8 cellular contexts compared by ENCODE assay signal in genomic region chr19:35249146-35249847, GRCh38. TPM values are rescaled to one million over a fixed set of nuclear protein-coding genes. Genes with fewer than 3 reads are reported as not detected.
DNase-seq lines count a peak whose midpoint lies in the region; ATAC-seq and TF ChIP-seq lines count a peak whose summit lies in the region.

No MANE protein-coding gene starts in this region.

- H2AFZ ChIP-seq in SU-DHL-6 (ENCODE audit: low read depth, low read length, severe bottlenecking) = peak overlapping the region; percentile 74
- H2AFZ ChIP-seq in hepatocyte = peak overlapping the region; percentile 9

- H3K27ac ChIP-seq in SU-DHL-6 (ENCODE audit: low read depth, low read length) (peak overlapping the region; percentile 79), hepatocyte (peak overlapping the region; percentile 100)

- peaks cover 42% of the 10 kb centered on the region for H3K27me3 Mint-ChIP-seq in activated CD4-positive, alpha-beta T cell treated with anti-CD3 and anti-CD28 coated beads, Interleukin-2, amount 10 ng/mL, durations not matched to agents 24 days and 14 days

- WGBS in hepatocyte (ENCODE audit: low lambda C conversion rate, missing lambda C conversion rate) = 3% methylated on average over 35 of the region's 39 CpGs

- no peak for DNase-seq in activated CD4-positive, alpha-beta T cell treated with anti-CD3 and anti-CD28 coated beads, Interleukin-2, amount 10 ng/mL, durations not matched to agents 24 days and 14 days
- no peak for DNase-seq in activated CD4-positive, alpha-beta T cell treated with anti-CD3 and anti-CD28 coated beads, Interleukin-2, amount 50 U/mL, for 48 hours
- peak; percentile 55 for DNase-seq in hepatocyte (ENCODE audit: low spot score)
- DNase-seq in stimulated activated effector memory CD8-positive, alpha-beta T cell treated with anti-CD3 and anti-CD28 coated beads, Interleukin-12 subunit alpha, Interleukin-12 subunit beta, amount 100 ng/mL, for 72 hours (ENCODE audit: low spot score in 2 of 2) = no peak
- no peak for DNase-seq in NOMO-1 treated with DMSO at 0.1 percent for 48 hours (lab: John Stamatoyannopoulos, UW; ENCODE audit: unreplicated experiment)
- no peak for DNase-seq in activated effector memory CD4-positive, alpha-beta T cell treated with Interleukin-2 at 50 U/mL for 16 hours
- no peak for DNase-seq in activated CD4-positive, alpha-beta T cell treated with anti-CD3 and anti-CD28 coated beads, Interleukin-2, amount 50 U/mL, for 1 hour

- peak overlapping the region; percentile 79 for H3K4me3 Mint-ChIP-seq in activated CD4-positive, alpha-beta T cell treated with anti-CD3 and anti-CD28 coated beads, Interleukin-2, amount 10 ng/mL, durations not matched to agents 24 days and 14 days
- H3K4me3 Mint-ChIP-seq in stimulated activated effector memory CD8-positive, alpha-beta T cell treated with anti-CD3 and anti-CD28 coated beads, Interleukin-12 subunit alpha, Interleukin-12 subunit beta, amount 100 ng/mL, for 72 hours = peak overlapping the region; percentile 88

- intact Hi-C loops in activated CD4-positive, alpha-beta T cell treated with anti-CD3 and anti-CD28 coated beads, Interleukin-2, amount 10 ng/mL, durations not matched to agents 24 days and 14 days (cut with micrococcal nuclease) = loop anchor here (5.0 kb wide), 1 partner anchor 37 kb away; no protein-coding TSS in a partner anchor

- H3K36me3 Mint-ChIP-seq in activated CD4-positive, alpha-beta T cell treated with anti-CD3 and anti-CD28 coated beads, Interleukin-2, amount 10 ng/mL, durations not matched to agents 24 days and 14 days (ENCODE audit: low read depth) = peaks cover 4% of the 10 kb centered on the region
- peaks cover 41% of the 10 kb centered on the region for H3K36me3 Mint-ChIP-seq in stimulated activated effector memory CD8-positive, alpha-beta T cell treated with anti-CD3 and anti-CD28 coated beads, Interleukin-12 subunit alpha, Interleukin-12 subunit beta, amount 100 ng/mL, for 72 hours

- H3K36me3 ChIP-seq in SU-DHL-6 (ENCODE audit: low read length) (no peaks in the 10 kb centered on the region), hepatocyte (replicated peaks; ENCODE audit: insufficient read depth, low read depth) (no peaks in the 10 kb centered on the region)

- no peaks in the 10 kb centered on the region for H3K4me1 ChIP-seq in hepatocyte (ENCODE audit: insufficient read depth)

- H3K4me2 ChIP-seq in SU-DHL-6 (ENCODE audit: low read depth, low read length, poor library complexity, severe bottlenecking) (peak overlapping the region; percentile 59), hepatocyte (peak overlapping the region; percentile 77)

- H3K9me3 Mint-ChIP-seq in activated CD4-positive, alpha-beta T cell treated with anti-CD3 and anti-CD28 coated beads, Interleukin-2, amount 10 ng/mL, durations not matched to agents 24 days and 14 days = peaks cover 3% of the 10 kb centered on the region
- H3K9me3 Mint-ChIP-seq in stimulated activated effector memory CD8-positive, alpha-beta T cell treated with anti-CD3 and anti-CD28 coated beads, Interleukin-12 subunit alpha, Interleukin-12 subunit beta, amount 100 ng/mL, for 72 hours = peaks cover 3% of the 10 kb centered on the region

- H4K20me1 ChIP-seq in SU-DHL-6 (ENCODE audit: low read depth, low read length) (no peaks in the 10 kb centered on the region), hepatocyte (ENCODE audit: insufficient read depth, poor library complexity, severe bottlenecking) (no peaks in the 10 kb centered on the region)

- H3K9me3 ChIP-seq in SU-DHL-6 (ENCODE audit: insufficient read depth, low read length) (no peaks in the 10 kb centered on the region), hepatocyte (ENCODE audit: low read depth) (no peaks in the 10 kb centered on the region)

- H3K27ac Mint-ChIP-seq in activated CD4-positive, alpha-beta T cell treated with anti-CD3 and anti-CD28 coated beads, Interleukin-2, amount 10 ng/mL, durations not matched to agents 24 days and 14 days = no peak overlapping the region
- H3K27ac Mint-ChIP-seq in stimulated activated effector memory CD8-positive, alpha-beta T cell treated with anti-CD3 and anti-CD28 coated beads, Interleukin-12 subunit alpha, Interleukin-12 subunit beta, amount 100 ng/mL, for 72 hours = peak overlapping the region; percentile 91

- peak overlapping the region; percentile 85 for H3K9ac ChIP-seq in SU-DHL-6 (ENCODE audit: low read length)

- TF ChIP-seq CTCF in SU-DHL-6 (IDR thresholded peaks at IDR 0.05; ENCODE audit: insufficient read depth, low read length, poor library complexity, severe bottlenecking) = no peak
- no peak for TF ChIP-seq CTCF in hepatocyte (IDR thresholded peaks at IDR 0.05; ENCODE audit: poor library complexity)

- peaks cover 19% of the 10 kb centered on the region for H3K4me1 Mint-ChIP-seq in activated CD4-positive, alpha-beta T cell treated with anti-CD3 and anti-CD28 coated beads, Interleukin-2, amount 10 ng/mL, durations not matched to agents 24 days and 14 days
- peaks cover 37% of the 10 kb centered on the region for H3K4me1 Mint-ChIP-seq in stimulated activated effector memory CD8-positive, alpha-beta T cell treated with anti-CD3 and anti-CD28 coated beads, Interleukin-12 subunit alpha, Interleukin-12 subunit beta, amount 100 ng/mL, for 72 hours

- H3K4me3 ChIP-seq in SU-DHL-6 (ENCODE audit: insufficient read depth, low read length, poor library complexity, severe bottlenecking) (peak overlapping the region; percentile 85), hepatocyte (peak overlapping the region; percentile 82)

- no peak for ATAC-seq in stimulated activated effector memory CD8-positive, alpha-beta T cell treated with anti-CD3 and anti-CD28 coated beads, Interleukin-12 subunit alpha, Interleukin-12 subunit beta, amount 100 ng/mL, for 72 hours

- peaks cover 16% of the 10 kb centered on the region for H3F3A ChIP-seq in SU-DHL-6 (ENCODE audit: insufficient read depth)

- no peaks in the 10 kb centered on the region for H3K27me3 ChIP-seq in SU-DHL-6 (ENCODE audit: low read length)
- peaks cover 4% of the 10 kb centered on the region for H3K27me3 ChIP-seq in hepatocyte

- H3K9me2 ChIP-seq in SU-DHL-6 (replicated peaks; ENCODE audit: insufficient read depth, low read length) = no peaks in the 10 kb centered on the region
- H3K9me2 ChIP-seq in hepatocyte (replicated peaks; ENCODE audit: insufficient read depth) = no peaks in the 10 kb centered on the region

- H3K79me2 ChIP-seq in SU-DHL-6 (ENCODE audit: insufficient read depth, low read length) (peaks cover 16% of the 10 kb centered on the region; the same call in 1 of the 2 replicates), hepatocyte (peaks cover 43% of the 10 kb centered on the region)

RNA-seq across cellular contexts. Expression of gene LSR, which starts 0.5 kb away (rescaled TPM):
- total RNA-seq in activated CD4-positive, alpha-beta T cell treated with anti-CD3 and anti-CD28 coated beads, Interleukin-2, amount 10 ng/mL, durations not matched to agents 24 days and 14 days = 2.2 and 2.8 TPM in 2 replicates
- total RNA-seq in hepatocyte = 89.9 and 113 TPM in 2 replicates
- polyA plus RNA-seq in hepatocyte = 255 and 296 TPM in 2 replicates

RNA-seq across cellular contexts. Expression of gene USF2, which starts 19.5 kb away (rescaled TPM):
- total RNA-seq in activated CD4-positive, alpha-beta T cell treated with anti-CD3 and anti-CD28 coated beads, Interleukin-2, amount 10 ng/mL, durations not matched to agents 24 days and 14 days = 147 TPM in 2 replicates
- 55.6 and 61.4 TPM in 2 replicates for total RNA-seq in hepatocyte
- polyA plus RNA-seq in hepatocyte = 30.2 and 35.0 TPM in 2 replicates

RNA-seq across cellular contexts. Expression of gene FAM187B, which starts 20.8 kb away (rescaled TPM):
- total RNA-seq in activated CD4-positive, alpha-beta T cell treated with anti-CD3 and anti-CD28 coated beads, Interleukin-2, amount 10 ng/mL, durations not matched to agents 24 days and 14 days = not detected in 2 replicates
- 0.56 TPM in 1 of 2 replicates, not detected in the other for total RNA-seq in hepatocyte
- not detected in 2 replicates for polyA plus RNA-seq in hepatocyte

RNA-seq across cellular contexts. Expression of gene HAMP, which starts 33.0 kb away (rescaled TPM):
- total RNA-seq in activated CD4-positive, alpha-beta T cell treated with anti-CD3 and anti-CD28 coated beads, Interleukin-2, amount 10 ng/mL, durations not matched to agents 24 days and 14 days = 0.40 TPM in 2 replicates
- 5.1 and 7.0 TPM in 2 replicates for total RNA-seq in hepatocyte
- 49.3 and 55.8 TPM in 2 replicates for polyA plus RNA-seq in hepatocyte

RNA-seq across cellular contexts. Expression of gene MAG, which starts 42.7 kb away (rescaled TPM):
- 0.17 TPM in 1 of 2 replicates, not detected in the other for total RNA-seq in activated CD4-positive, alpha-beta T cell treated with anti-CD3 and anti-CD28 coated beads, Interleukin-2, amount 10 ng/mL, durations not matched to agents 24 days and 14 days
- 2.8 TPM in 1 of 2 replicates, not detected in the other for total RNA-seq in hepatocyte
- 0.47 and 0.81 TPM in 2 replicates for polyA plus RNA-seq in hepatocyte

Comparison
In these comparisons a context has a peak if more than half of its experiments do, and no peak if none do; other contexts are left out.
1. RNA of gene LSR, which starts 0.5 kb away (total RNA-seq): 89.9 to 113 TPM in hepatocyte; 2.2 to 2.8 TPM in activated CD4-positive, alpha-beta T cell treated with anti-CD3 and anti-CD28 coated beads, Interleukin-2, amount 10 ng/mL, durations not matched to agents 24 days and 14 days; every median in the first group is over 10 times any median in the second.